1 cellular context compared by ENCODE assay signal in genomic region chr9:131275332-131276106, GRCh38.
TF ChIP-seq lines count a peak whose summit lies in the region.

No MANE protein-coding gene starts in this region.

TF ChIP-seq in GM12878, 131 proteins besides CTCF, POLR2A, EP300 and RAD21 (continued from another document):
- TF ChIP-seq ZBTB11 (CRISPR knock-in tag; IDR thresholded peaks at IDR 0.05) (no peak), TCF3 (IDR thresholded peaks at IDR 0.05; ENCODE audit: borderline replicate concordance, insufficient read depth, low read depth, low read length) (no peak), DPF2 (IDR thresholded peaks at IDR 0.05) (no peak), ZBED1 (IDR thresholded peaks at IDR 0.05; ENCODE audit: borderline replicate concordance) (no peak), BHLHE40 (IDR thresholded peaks at IDR 0.05; ENCODE audit: borderline replicate concordance in 1 of 2, low read depth in 2 of 2, low read length in 1 of 2) (peak; percentile 13 to 21; a peak in 1 of 4 replicates), FOS (IDR thresholded peaks at IDR 0.05; ENCODE audit: borderline replicate concordance, extremely low read depth, insufficient read length) (no peak), BCL3 (IDR thresholded peaks at IDR 0.05; ENCODE audit: borderline replicate concordance, insufficient read depth, low read depth, low read length, poor library complexity, severe bottlenecking) (no peak), TCF7 (IDR thresholded peaks at IDR 0.05; ENCODE audit: borderline replicate concordance) (no peak), MLLT1 (IDR thresholded peaks at IDR 0.05) (peak; percentile 29; the same call in 1 of the 2 replicates), HDAC6 (IDR thresholded peaks at IDR 0.05; ENCODE audit: unreplicated experiment) (no peak), SMARCA5 (IDR thresholded peaks at IDR 0.05) (peak; percentile 84; the same call in 1 of the 2 replicates), NFXL1 (IDR thresholded peaks at IDR 0.05; ENCODE audit: borderline replicate concordance) (peak; percentile 97), BCLAF1 (IDR thresholded peaks at IDR 0.05) (no peak), ATF7 (IDR thresholded peaks at IDR 0.05; ENCODE audit: low read depth) (no peak), CHD4 (IDR thresholded peaks at IDR 0.05) (no peak), SMAD5 (IDR thresholded peaks at IDR 0.05; ENCODE audit: low read depth) (no peak), PML (IDR thresholded peaks at IDR 0.05; ENCODE audit: low read length) (no peak)
